In the genomic region with DNA sequence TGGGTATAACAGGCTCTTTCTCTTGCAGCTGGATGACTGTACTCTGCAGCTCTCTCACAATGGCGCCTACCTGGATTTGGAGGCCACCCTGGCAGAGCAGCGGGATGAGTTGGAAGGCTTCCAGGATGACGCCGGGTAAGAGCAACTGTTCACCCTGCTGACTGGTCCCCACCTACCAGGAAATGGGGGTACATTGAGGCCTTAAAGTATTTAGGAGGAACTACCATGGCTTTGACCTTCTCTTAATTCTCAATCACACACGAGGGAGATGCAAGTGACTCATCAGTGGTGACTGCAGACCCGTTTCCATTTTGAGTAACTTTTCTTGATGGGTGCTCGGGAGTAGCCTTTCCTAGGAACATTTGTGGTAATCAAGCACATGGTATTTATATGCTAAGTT, we compare ENCODE assay signal across 28 cellular contexts. TPM values are rescaled to one million over a fixed set of nuclear protein-coding genes. Genes with fewer than 3 reads are reported as not detected.
DNase-seq lines count a peak whose midpoint lies in the region; ATAC-seq and TF ChIP-seq lines count a peak whose summit lies in the region.
"Had no signal": no experiment of that assay in that cellular context is flagged by ENCODE, and none has a peak within 500 bp of the region (broad histone marks: within the 10 kb centered on the region; RNA-seq: fewer than 3 reads in every experiment).

No MANE protein-coding gene starts in this region.

- H3K27me3 ChIP-seq in heart left ventricle: no peaks in the 10 kb centered on the region
- H3K27me3 ChIP-seq in esophagus muscularis mucosa: no peaks in the 10 kb centered on the region
- H3K27me3 ChIP-seq: suprapubic skin had no signal

- H3K9me3 ChIP-seq in heart left ventricle (no peaks in the 10 kb centered on the region), esophagus muscularis mucosa (no peaks in the 10 kb centered on the region)
- H3K9me3 ChIP-seq: A549, HAP-1, mucosa of descending colon, suprapubic skin had no signal

- WGBS in heart left ventricle, 4 donors: 60 to 76% (median 70%) methylated on average over 6 to 7 of the region's 7 CpGs
- WGBS in esophagus muscularis mucosa: 88% methylated on average over 6 of the region's 7 CpGs

- DNase-seq in heart left ventricle: no peak
- DNase-seq in Right ventricle myocardium superior: no peak
- peak; percentile 51 for DNase-seq in RPMI7951 (ENCODE audit: low read depth)
- DNase-seq in esophagus muscularis mucosa (ENCODE audit: extremely low spot score): peak; percentile 80
- DNase-seq in NK-92 treated with Interleukin-12 subunit alpha and Interleukin-12 subunit beta, amount 100 ng/mL, for 24 hours (lab: John Stamatoyannopoulos, UW): no peak
- no peak for DNase-seq in GM13977 (ENCODE audit: low spot score)
- no peak for DNase-seq in posterior vena cava (ENCODE audit: low spot score)
- DNase-seq: activated CD8-positive, alpha-beta memory T cell treated with anti-CD3 and anti-CD28 coated beads, Interleukin-2, amount 50 U/mL, for 4 hours; activated naive CD4-positive, alpha-beta T cell treated with anti-CD3 and anti-CD28 coated beads for 36 hours; AML-193; CD4-positive, alpha-beta T cell; immature natural killer cell; left colon; mucosa of descending colon; NCI-H1048; NCI-H1694; NCI-H2171; NCI-H82 had no signal

- in situ Hi-C loops in GM13977 (cut with MboI; ENCODE audit: low pct_unique_long_range_greater_than_20kb, low sequenced_read_pairs, unreplicated experiment): no loop called here

- H3K27ac ChIP-seq in heart left ventricle (no peak overlapping the region), esophagus muscularis mucosa (replicated peaks in 1 of 4) (no peak overlapping the region)
- H3K27ac ChIP-seq: A549, SK-N-MC, suprapubic skin had no signal

- no peak for TF ChIP-seq EP300 in esophagus muscularis mucosa (IDR thresholded peaks at IDR 0.05)

- intact Hi-C loops in heart left ventricle (cut with DNase I) (loop anchor here in 1 of 10 donors (10.0 kb wide), 1 partner anchor 51 kb away; no protein-coding TSS in a partner anchor), Right ventricle myocardium superior (cut with DNase I) (no loop called here), esophagus muscularis mucosa (cut with DNase I) (no loop called here), posterior vena cava (cut with DNase I) (no loop called here)

- H3K4me3 ChIP-seq in heart left ventricle: no peak overlapping the region
- H3K4me3 ChIP-seq in esophagus muscularis mucosa: no peak overlapping the region
- H3K4me3 ChIP-seq: A549, HAP-1, mucosa of descending colon, SK-N-MC, skin epidermis, suprapubic skin had no signal

- TF ChIP-seq POLR2A in heart left ventricle (IDR thresholded peaks at IDR 0.05): no peak
- no peak for TF ChIP-seq POLR2A in esophagus muscularis mucosa (IDR thresholded peaks at IDR 0.05; ENCODE audit: low read depth)

- peak in 3 of 4 donors; percentile 5 to 14 (median 14) for ATAC-seq in heart left ventricle
- ATAC-seq in Right ventricle myocardium superior (ENCODE audit: poor library complexity): no peak
- ATAC-seq in GM21447 (IDR thresholded peaks at IDR 0.05; ENCODE audit: unreplicated experiment): no peak
- ATAC-seq: A549; left colon; mucosa of descending colon; natural killer cell treated with Interleukin-12 subunit alpha and Interleukin-12 subunit beta and Interleukin-15 and Interleukin-18, amount 100 ng/mL, for 72 hours; stimulated activated memory B cell treated with anti-CD40 and anti-IgM and Interleukin-4, amounts not matched to agents 10 μg/mL and 1 μg/mL and 100 μg/mL, for 72 hours had no signal

- H3K36me3 ChIP-seq in heart left ventricle (peaks cover 0 to 26% (median 0%) of the 10 kb centered on the region in 9 donors), esophagus muscularis mucosa (peaks cover 0 to 5% (median 0%) of the 10 kb centered on the region in 4 donors)
- H3K36me3 ChIP-seq: suprapubic skin had no signal

- H3K4me1 ChIP-seq in heart left ventricle (peaks cover 0 to 55% (median 4%) of the 10 kb centered on the region in 12 donors), esophagus muscularis mucosa (peaks cover 0 to 8% (median 7%) of the 10 kb centered on the region in 4 donors)
- H3K4me1 ChIP-seq: HAP-1 had no signal

- TF ChIP-seq CTCF in heart left ventricle (IDR thresholded peaks at IDR 0.05): no peak
- TF ChIP-seq CTCF in esophagus muscularis mucosa (IDR thresholded peaks at IDR 0.05): no peak
- no peak for TF ChIP-seq CTCF in GM13977 (IDR thresholded peaks at IDR 0.05; ENCODE audit: extremely low read depth, insufficient read depth, missing control alignments)

RNA-seq across cellular contexts. Expression of a gene that starts 58.0 kb away (rescaled TPM):
- total RNA-seq in heart left ventricle (100 to 1,000 TPM; 118 to 532 (median 285) TPM), Right ventricle myocardium superior (317 TPM), esophagus muscularis mucosa (10 to 100 TPM; 24.1 to 51.4 (median 33.8) TPM), posterior vena cava (10 to 100 TPM; 26.0 to 29.8 TPM)
- 100 to 1,000 TPM; 109 to 204 TPM for polyA plus RNA-seq in heart left ventricle
- 13.7 and 15.1 TPM in 2 replicates for total RNA-seq in RPMI7951 (2014; rRNA removed; shearing (Covaris generic))
- total RNA-seq: activated CD4-positive, alpha-beta memory T cell treated with anti-CD3 and anti-CD28 coated beads for 36 hours; activated naive CD4-positive, alpha-beta T cell treated with anti-CD3 and anti-CD28 coated beads for 36 hours; CD4-positive, alpha-beta T cell; natural killer cell treated with Interleukin-12 subunit alpha and Interleukin-12 subunit beta and Interleukin-15 and Interleukin-18, amount 100 ng/mL, for 72 hours; T-helper 1 cell treated with Interleukin-12 subunit alpha and Interleukin-12 subunit beta and Interleukin-4 antibody, amounts not matched to agents 30 ng/mL and 1 ng/mL, for 36 hours had no signal
- polyA plus RNA-seq: immature natural killer cell had no signal

Comparison
In these comparisons a context has a peak if more than half of its experiments do, and no peak if none do; other contexts are left out.
1. ATAC-seq: peak in heart left ventricle (3 of 4); none in Right ventricle myocardium superior (single experiment) and GM21447 (single experiment).
2. DNase-seq: peak in RPMI7951 (single experiment) and esophagus muscularis mucosa (single experiment); none in heart left ventricle (0 of 5), Right ventricle myocardium superior (single experiment), NK-92 treated with Interleukin-12 subunit alpha and Interleukin-12 subunit beta, amount 100 ng/mL, for 24 hours (single experiment), GM13977 (single experiment) and posterior vena cava (single experiment).